4 cellular contexts compared by ENCODE assay signal in genomic region chr3:106355873-106356272, GRCh38.
"Had no signal": no experiment of that assay in that cellular context is flagged by ENCODE, and none has a peak within 500 bp of the region (broad histone marks: within the 10 kb centered on the region; RNA-seq: fewer than 3 reads in every experiment).

No MANE protein-coding gene starts in this region.

- H3K27ac Mint-ChIP-seq: GM23338, H9 had no signal

- DNase-seq: H9, HCEC 1CT, IMR-90 had no signal

- H3K4me1 Mint-ChIP-seq: GM23338 had no signal

- H3K4me3 Mint-ChIP-seq: GM23338, H9 had no signal

- ATAC-seq: GM23338 had no signal
